15 cellular contexts compared by ENCODE assay signal in genomic region chr6:21157186-21157929, GRCh38.
A peak's percentile ranks its signal among the peaks of the same experiment; 100 is the strongest.
DNase-seq lines count a peak whose midpoint lies in the region; ATAC-seq and TF ChIP-seq lines count a peak whose summit lies in the region.
"Had no signal": no experiment of that assay in that cellular context is flagged by ENCODE, and none has a peak within 500 bp of the region (broad histone marks: within the 10 kb centered on the region; RNA-seq: fewer than 3 reads in every experiment).

No MANE protein-coding gene starts in this region.

- 64% methylated on average over 4 of the region's 4 CpGs for WGBS in hepatocyte (ENCODE audit: low lambda C conversion rate, missing lambda C conversion rate)
- 76% methylated on average over 4 of the region's 4 CpGs for WGBS in prostate gland

- POLR2A ChIA-PET in naive thymus-derived CD4-positive, alpha-beta T cell (lab: Charles Lee), result no interaction called here

- peaks cover 5% of the 10 kb centered on the region for H3K9me2 ChIP-seq in hepatocyte (replicated peaks; ENCODE audit: insufficient read depth)

- ATAC-seq in GM21717 (IDR thresholded peaks at IDR 0.05; ENCODE audit: unreplicated experiment) (peak; percentile 86), HG03196 (IDR thresholded peaks at IDR 0.05; ENCODE audit: unreplicated experiment) (peak; percentile 78), HG03135 (IDR thresholded peaks at IDR 0.05; ENCODE audit: unreplicated experiment) (no peak)
- ATAC-seq in naive thymus-derived CD4-positive, alpha-beta T cell, result no peak

- H3K4me1 Mint-ChIP-seq in naive thymus-derived CD4-positive, alpha-beta T cell, result peaks cover 0 to 11% (median 7%) of the 10 kb centered on the region in 7 donors

- H4K20me1 ChIP-seq in hepatocyte (ENCODE audit: insufficient read depth, poor library complexity, severe bottlenecking), result no peaks in the 10 kb centered on the region

- DNase-seq in DMS153 (lab: John Stamatoyannopoulos, UW) (peak; percentile 26), DMS153 treated with DMSO at 0.1 percent for 48 hours (lab: John Stamatoyannopoulos, UW; ENCODE audit: unreplicated experiment) (no peak), hepatocyte (ENCODE audit: low spot score) (peak; percentile 9), prostate gland (ENCODE audit: low spot score) (no peak)
- DNase-seq in naive thymus-derived CD4-positive, alpha-beta T cell, result no peak
- DNase-seq: hypothalamus, NCI-H2029 treated with DMSO at 0.1 percent for 48 hours, trophoblast cell had no signal

- no peaks in the 10 kb centered on the region for H3K4me1 ChIP-seq in hepatocyte (ENCODE audit: insufficient read depth)
- H3K4me1 ChIP-seq in naive thymus-derived CD4-positive, alpha-beta T cell (ENCODE audit: control insufficient read depth in 2 of 2, insufficient read depth in 2 of 2, low read length in 2 of 2), result no peaks in the 10 kb centered on the region
- no peaks in the 10 kb centered on the region for H3K4me1 ChIP-seq in prostate gland (replicated peaks)

- TF ChIP-seq POLR2A in prostate gland (IDR thresholded peaks at IDR 0.05), result no peak

- H3K27me3 Mint-ChIP-seq in naive thymus-derived CD4-positive, alpha-beta T cell, result no peaks in the 10 kb centered on the region

- H3K36me3 ChIP-seq in hepatocyte (replicated peaks; ENCODE audit: insufficient read depth, low read depth) (no peaks in the 10 kb centered on the region), prostate gland (no peaks in the 10 kb centered on the region)
- no peaks in the 10 kb centered on the region for H3K36me3 ChIP-seq in naive thymus-derived CD4-positive, alpha-beta T cell (ENCODE audit: control insufficient read depth in 2 of 3, insufficient read depth in 3 of 3, low read length in 3 of 3)

- peaks cover 0 to 35% (median 6%) of the 10 kb centered on the region in 5 donors for H3K36me3 Mint-ChIP-seq in naive thymus-derived CD4-positive, alpha-beta T cell

- H3K27me3 ChIP-seq in hepatocyte (no peaks in the 10 kb centered on the region), prostate gland (replicated peaks; ENCODE audit: insufficient read depth) (no peaks in the 10 kb centered on the region)
- H3K27me3 ChIP-seq in naive thymus-derived CD4-positive, alpha-beta T cell (ENCODE audit: control insufficient read depth in 2 of 2, insufficient read depth in 2 of 2, low read length in 2 of 2), result no peaks in the 10 kb centered on the region

- TF ChIP-seq CTCF in hepatocyte (IDR thresholded peaks at IDR 0.05; ENCODE audit: poor library complexity), result no peak
- no peak for TF ChIP-seq CTCF in prostate gland (IDR thresholded peaks at IDR 0.05)

- intact Hi-C loops in naive thymus-derived CD4-positive, alpha-beta T cell (cut with micrococcal nuclease), result no loop called here
- intact Hi-C loops in prostate gland (cut with DNase I), result no loop called here

- no peak overlapping the region for H3K4me3 ChIP-seq in hepatocyte
- no peak overlapping the region for H3K4me3 ChIP-seq in naive thymus-derived CD4-positive, alpha-beta T cell (ENCODE audit: low read length)
- H3K4me3 ChIP-seq in prostate gland, result no peak overlapping the region

- no peak overlapping the region for H3K4me2 ChIP-seq in hepatocyte

- no peak overlapping the region for H2AFZ ChIP-seq in hepatocyte

- H3K4me3 Mint-ChIP-seq in naive thymus-derived CD4-positive, alpha-beta T cell, result no peak overlapping the region
- H3K4me3 Mint-ChIP-seq: activated T-helper 1 cell treated with anti-CD3 and anti-CD28 coated beads, Interleukin-12 subunit alpha, Interleukin-12 subunit beta, Interleukin-2, Interleukin-4 antibody, amounts not matched to agents 30 ng/mL and 10 ng/mL and 1 ng/mL, durations not matched to agents 14 hours and 24 hours and 36 hours; T-helper 1 cell treated with Interleukin-12 subunit alpha and Interleukin-12 subunit beta and Interleukin-4 antibody, amounts not matched to agents 30 μg/mL and 1 μg/mL, for 36 hours had no signal

- no peaks in the 10 kb centered on the region for H3K79me2 ChIP-seq in hepatocyte

- H3K27ac ChIP-seq in hepatocyte (peak overlapping the region; percentile 41), prostate gland (no peak overlapping the region)
- H3K27ac ChIP-seq in naive thymus-derived CD4-positive, alpha-beta T cell (ENCODE audit: low read depth, low read length), result no peak overlapping the region
- H3K27ac ChIP-seq: 22Rv1, HL-60 had no signal

- no peaks in the 10 kb centered on the region for H3K9me3 Mint-ChIP-seq in naive thymus-derived CD4-positive, alpha-beta T cell
- H3K9me3 Mint-ChIP-seq: activated T-helper 1 cell treated with anti-CD3 and anti-CD28 coated beads, Interleukin-12 subunit alpha, Interleukin-12 subunit beta, Interleukin-2, Interleukin-4 antibody, amounts not matched to agents 30 ng/mL and 10 ng/mL and 1 ng/mL, durations not matched to agents 14 hours and 24 hours and 36 hours; T-helper 1 cell treated with Interleukin-12 subunit alpha and Interleukin-12 subunit beta and Interleukin-4 antibody, amounts not matched to agents 30 μg/mL and 1 μg/mL, for 36 hours had no signal

- no peak overlapping the region for H3K27ac Mint-ChIP-seq in naive thymus-derived CD4-positive, alpha-beta T cell
- H3K27ac Mint-ChIP-seq: activated T-helper 1 cell treated with anti-CD3 and anti-CD28 coated beads, Interleukin-12 subunit alpha, Interleukin-12 subunit beta, Interleukin-2, Interleukin-4 antibody, amounts not matched to agents 30 ng/mL and 10 ng/mL and 1 ng/mL, durations not matched to agents 14 hours and 24 hours and 36 hours; T-helper 1 cell treated with Interleukin-12 subunit alpha and Interleukin-12 subunit beta and Interleukin-4 antibody, amounts not matched to agents 30 μg/mL and 1 μg/mL, for 36 hours had no signal

- H3K9me3 ChIP-seq in hepatocyte (ENCODE audit: low read depth) (no peaks in the 10 kb centered on the region), prostate gland (no peaks in the 10 kb centered on the region)
- no peaks in the 10 kb centered on the region for H3K9me3 ChIP-seq in naive thymus-derived CD4-positive, alpha-beta T cell (ENCODE audit: control insufficient read depth in 2 of 3, low read length in 3 of 3)

- CTCF ChIA-PET in naive thymus-derived CD4-positive, alpha-beta T cell (lab: Charles Lee), result no interaction called here

Comparison
In these comparisons a context has a peak if more than half of its experiments do, and no peak if none do; other contexts are left out.
1. DNase-seq: peak in DMS153 (single experiment) and hepatocyte (single experiment); none in DMS153 treated with DMSO at 0.1 percent for 48 hours (single experiment), naive thymus-derived CD4-positive, alpha-beta T cell (0 of 9) and prostate gland (single experiment).
2. ATAC-seq: peak in GM21717 (single experiment) and HG03196 (single experiment); none in naive thymus-derived CD4-positive, alpha-beta T cell (single experiment) and HG03135 (single experiment).